Comparison of ENCODE assay signal across 11 cellular contexts in the genomic region with DNA sequence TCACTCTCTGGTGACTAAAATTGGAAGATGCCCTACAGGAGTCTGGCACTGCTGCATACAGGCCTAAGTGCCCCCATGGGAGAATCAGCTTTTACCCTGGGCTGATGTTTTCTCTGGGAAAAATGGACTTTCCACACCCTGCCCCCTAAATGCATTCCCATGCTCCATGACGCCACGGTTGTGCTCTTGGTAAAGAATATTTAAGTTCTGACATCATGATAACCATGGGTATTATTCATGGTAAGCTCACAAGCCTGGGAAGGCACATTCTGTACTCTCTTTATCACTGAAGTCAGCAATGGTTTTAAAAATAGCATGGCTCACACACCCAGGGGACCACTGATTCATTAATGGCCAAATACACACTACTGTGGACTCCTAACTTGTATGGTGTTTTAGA. TPM values are rescaled to one million over a fixed set of nuclear protein-coding genes. Genes with fewer than 3 reads are reported as not detected.
A peak's percentile ranks its signal among the peaks of the same experiment; 100 is the strongest.
DNase-seq lines count a peak whose midpoint lies in the region; ATAC-seq, FAIRE-seq and TF ChIP-seq lines count a peak whose summit lies in the region.
"Had no signal": no experiment of that assay in that cellular context is flagged by ENCODE, and none has a peak within 500 bp of the region (broad histone marks: within the 10 kb centered on the region; RNA-seq: fewer than 3 reads in every experiment).

No MANE protein-coding gene starts in this region.

- FAIRE-seq in endothelial cell of umbilical vein (lab: Jason Lieb, UNC) (peak; percentile 72), urothelium cell line (lab: Jason Lieb, UNC) (no peak)

- CTCF ChIA-PET in PC-3 (lab: Charles Lee) = no interaction called here
- CTCF ChIA-PET in endothelial cell of umbilical vein (lab: Charles Lee) = no interaction called here

- H4K20me1 ChIP-seq in PC-3 (ENCODE audit: low read length) (peaks cover 23% of the 10 kb centered on the region), endothelial cell of umbilical vein (replicated peaks; ENCODE audit: control insufficient read depth, extremely low read depth, insufficient read depth, low read length) (no peaks in the 10 kb centered on the region)

- peaks cover 38% of the 10 kb centered on the region for H3K36me3 ChIP-seq in PC-3 (ENCODE audit: low read depth, low read length)
- no peaks in the 10 kb centered on the region for H3K36me3 ChIP-seq in endothelial cell of umbilical vein (ENCODE audit: control insufficient read depth in 2 of 2, extremely low read depth in 1 of 2, insufficient read depth in 2 of 2, low read length in 2 of 2)
- no peaks in the 10 kb centered on the region for H3K36me3 ChIP-seq in lung (ENCODE audit: control insufficient read depth in 2 of 2, insufficient read depth in 2 of 2, low read length in 2 of 2)
- no peaks in the 10 kb centered on the region for H3K36me3 ChIP-seq in thyroid gland

- dilution Hi-C loops in endothelial cell of umbilical vein (cut with MboI; ENCODE audit: extremely low pct_ligation_motif_present, low sequenced_read_pairs) = no loop called here

- H3K9ac ChIP-seq in PC-3 (ENCODE audit: low read length) (no peak overlapping the region), endothelial cell of umbilical vein (replicated peaks; ENCODE audit: extremely low read depth, insufficient read depth, low read length) (no peak overlapping the region)

- no peak for TF ChIP-seq POLR2A in endothelial cell of umbilical vein (IDR thresholded peaks at IDR 0.05; ENCODE audit: low read depth, low read length)
- TF ChIP-seq POLR2A in thyroid gland (IDR thresholded peaks at IDR 0.05) = no peak

- H3K27ac Mint-ChIP-seq in progenitor cell of endocrine pancreas = no peak overlapping the region
- H3K27ac Mint-ChIP-seq: activated naive CD4-positive, alpha-beta T cell treated with anti-CD3 and anti-CD28 coated beads, Interleukin-2, amount 10 ng/mL, durations not matched to agents 7 days and 5 days had no signal

- peak; percentile 26 for DNase-seq in PC-3
- DNase-seq in endothelial cell of umbilical vein (ENCODE audit: low read depth, low spot score) = peak; percentile 43
- no peak for DNase-seq in lung (ENCODE audit: low spot score)
- DNase-seq in thyroid gland = no peak
- no peak for DNase-seq in left colon
- no peak for DNase-seq in urothelium cell line (ENCODE audit: low spot score)
- DNase-seq in progenitor cell of endocrine pancreas (ENCODE audit: low spot score, unreplicated experiment) = no peak
- DNase-seq: activated naive CD4-positive, alpha-beta T cell treated with anti-CD3 and anti-CD28 coated beads, Interleukin-2, amount 10 ng/mL, durations not matched to agents 7 days and 5 days; NCI-H187 treated with DMSO at 0.1 percent for 48 hours; stimulated activated CD4-positive, alpha-beta T cell treated with anti-CD3 and anti-CD28 coated beads, Interleukin-2, amount 100 ng/mL, for 24 hours had no signal

- H3K4me1 Mint-ChIP-seq in progenitor cell of endocrine pancreas (ENCODE audit: low read depth) = peaks cover 29% of the 10 kb centered on the region

- H3K4me3 ChIP-seq in PC-3 (ENCODE audit: low read length) (no peak overlapping the region), endothelial cell of umbilical vein (replicated peaks in 1 of 3; ENCODE audit: insufficient read depth in 1 of 3, low read depth in 1 of 3, low read length in 3 of 3) (no peak overlapping the region), lung (no peak overlapping the region), thyroid gland (replicated peaks in 1 of 3) (no peak overlapping the region)

- no peak overlapping the region for H2AFZ ChIP-seq in PC-3 (ENCODE audit: low read length)
- H2AFZ ChIP-seq in endothelial cell of umbilical vein (ENCODE audit: low read depth, low read length) = no peak overlapping the region

- H3K9me3 ChIP-seq in PC-3 (ENCODE audit: low read length) (no peaks in the 10 kb centered on the region), endothelial cell of umbilical vein (replicated peaks; ENCODE audit: control insufficient read depth, insufficient read depth, low read length) (no peaks in the 10 kb centered on the region), lung (ENCODE audit: control insufficient read depth in 2 of 2, insufficient read depth in 1 of 2, low read length in 1 of 2) (no peaks in the 10 kb centered on the region), thyroid gland (no peaks in the 10 kb centered on the region)

- peaks cover 97% of the 10 kb centered on the region for H3K79me2 ChIP-seq in PC-3 (ENCODE audit: low read length)
- H3K79me2 ChIP-seq in endothelial cell of umbilical vein (ENCODE audit: control insufficient read depth, insufficient read depth, low read length) = peaks cover 76% of the 10 kb centered on the region

- H3K27ac ChIP-seq in PC-3 (ENCODE audit: low read length) (peak overlapping the region; percentile 19), endothelial cell of umbilical vein (ENCODE audit: insufficient read depth, low read depth, low read length) (peak overlapping the region; percentile 44), lung (ENCODE audit: low read depth in 1 of 2, low read length in 1 of 2) (peak overlapping the region; percentile 66 to 97), thyroid gland (peak overlapping the region; percentile 15 to 66 (median 34))

- H3K27me3 ChIP-seq in PC-3 (ENCODE audit: low read length) (no peaks in the 10 kb centered on the region), endothelial cell of umbilical vein (ENCODE audit: control insufficient read depth in 2 of 2, insufficient read depth in 2 of 2, low read length in 2 of 2) (no peaks in the 10 kb centered on the region), lung (ENCODE audit: control insufficient read depth, insufficient read depth) (no peaks in the 10 kb centered on the region), thyroid gland (no peaks in the 10 kb centered on the region)

- TF ChIP-seq CTCF in PC-3 (conservative IDR thresholded peaks at IDR 0.05; ENCODE audit: low read depth, low read length) = no peak
- TF ChIP-seq CTCF in endothelial cell of umbilical vein (IDR thresholded peaks at IDR 0.05; ENCODE audit: extremely low read depth in 1 of 2, insufficient read depth in 1 of 2, low read depth in 1 of 2, low read length in 2 of 2) = no peak
- no peak for TF ChIP-seq CTCF in lung (IDR thresholded peaks at IDR 0.05; ENCODE audit: control extremely low read depth, extremely low read depth)
- TF ChIP-seq CTCF in thyroid gland (IDR thresholded peaks at IDR 0.05) = no peak
- TF ChIP-seq CTCF in progenitor cell of endocrine pancreas (IDR thresholded peaks at IDR 0.05; ENCODE audit: unreplicated experiment) = no peak

- 77 to 82% methylated on average over 2 of the region's 2 CpGs for WGBS in lung, 2 donors
- 78 to 83% methylated on average over 2 of the region's 2 CpGs for WGBS in thyroid gland, 2 donors

- no peaks in the 10 kb centered on the region for H3K27me3 Mint-ChIP-seq in progenitor cell of endocrine pancreas
- H3K27me3 Mint-ChIP-seq: activated naive CD4-positive, alpha-beta T cell treated with anti-CD3 and anti-CD28 coated beads, Interleukin-2, amount 10 ng/mL, durations not matched to agents 7 days and 5 days had no signal

- H3K9me2 ChIP-seq in PC-3 (replicated peaks; ENCODE audit: low read length) = no peaks in the 10 kb centered on the region

- intact Hi-C loops in PC-3 (cut with micrococcal nuclease) (no loop called here), endothelial cell of umbilical vein (cut with micrococcal nuclease) (no loop called here), thyroid gland (cut with DNase I) (no loop called here), left colon (cut with DNase I, micrococcal nuclease) (no loop called here)

- no peak overlapping the region for H3K4me3 Mint-ChIP-seq in progenitor cell of endocrine pancreas (ENCODE audit: low read depth)
- H3K4me3 Mint-ChIP-seq: activated naive CD4-positive, alpha-beta T cell treated with anti-CD3 and anti-CD28 coated beads, Interleukin-2, amount 10 ng/mL, durations not matched to agents 7 days and 5 days had no signal

- no TSS peak for BruUV-seq in PC-3 (replicated peaks; lab: Mats Ljungman, UMichigan)
- BruUV-seq in endothelial cell of umbilical vein (replicated peaks; lab: Mats Ljungman, UMichigan) = no TSS peak

- H3K9me3 Mint-ChIP-seq in progenitor cell of endocrine pancreas (ENCODE audit: low read depth) = no peaks in the 10 kb centered on the region
- H3K9me3 Mint-ChIP-seq: activated naive CD4-positive, alpha-beta T cell treated with anti-CD3 and anti-CD28 coated beads, Interleukin-2, amount 10 ng/mL, durations not matched to agents 7 days and 5 days had no signal

- peaks cover 47% of the 10 kb centered on the region for H3K4me1 ChIP-seq in PC-3 (ENCODE audit: insufficient read depth, low read length)
- H3K4me1 ChIP-seq in endothelial cell of umbilical vein (ENCODE audit: control insufficient read depth, extremely low read depth, insufficient read depth, low read length) = peaks cover 67% of the 10 kb centered on the region
- peaks cover 21 to 69% of the 10 kb centered on the region in 2 donors for H3K4me1 ChIP-seq in lung (ENCODE audit: control insufficient read depth in 2 of 2, insufficient read depth in 2 of 2, low read length in 2 of 2)
- H3K4me1 ChIP-seq in thyroid gland = peaks cover 43 to 74% of the 10 kb centered on the region in 2 donors

- peaks cover 20% of the 10 kb centered on the region for H3K36me3 Mint-ChIP-seq in progenitor cell of endocrine pancreas (ENCODE audit: insufficient read depth)

- no peaks in the 10 kb centered on the region for H3K9me1 ChIP-seq in endothelial cell of umbilical vein (replicated peaks; ENCODE audit: control insufficient read depth, extremely low read depth, insufficient read depth, low read length)

- no peak overlapping the region for H3K4me2 ChIP-seq in PC-3 (ENCODE audit: low read length)
- no peak overlapping the region for H3K4me2 ChIP-seq in endothelial cell of umbilical vein (ENCODE audit: insufficient read depth, low read length)

- POLR2A ChIA-PET in PC-3 (lab: Charles Lee; ENCODE audit: unreplicated experiment) = no interaction called here
- POLR2A ChIA-PET in endothelial cell of umbilical vein (lab: Charles Lee) = no interaction called here

- ATAC-seq in PC-3 (no peak), lung (ENCODE audit: insufficient read depth, low FRiP score) (no peak), HG02763 (IDR thresholded peaks at IDR 0.05; ENCODE audit: unreplicated experiment) (no peak), left colon (no peak)

- peaks cover 4% of the 10 kb centered on the region for H3F3A ChIP-seq in PC-3 (ENCODE audit: low read length, unreplicated experiment)

RNA-seq across cellular contexts. Expression of gene HIPK2, which starts 43.4 kb away (rescaled TPM):
- total RNA-seq in PC-3 (2014; rRNA removed) (38.1 and 46.0 TPM in 2 replicates), endothelial cell of umbilical vein (40.3 and 43.8 TPM in 2 replicates), lung (10 to 100 TPM; 22.6 to 65.1 TPM), thyroid gland (10 to 100 TPM; 31.3 to 58.5 (median 41.0) TPM), left colon (10 to 100 TPM; 36.4 to 37.8 TPM), progenitor cell of endocrine pancreas (136 and 146 TPM in 2 replicates)
- polyA plus RNA-seq in endothelial cell of umbilical vein (8.9 and 9.0 TPM in 2 replicates), lung (10 to 100 TPM in 1 of 2 donors, 1 to 10 TPM in 1; 8.7 to 13.9 TPM)
- 12.7 and 15.0 TPM in 2 replicates for polyA plus RNA-seq in endothelial cell of umbilical vein (2011; cell fraction: cytosol; rRNA removed)
- polyA plus RNA-seq in endothelial cell of umbilical vein (2011; cell fraction: nucleus; rRNA removed) = 23.5 and 25.3 TPM in 2 replicates
- polyA plus RNA-seq in endothelial cell of umbilical vein (2012) = 9.0 and 12.6 TPM in 2 replicates
- 28.5 and 31.7 TPM in 2 replicates for polyA minus RNA-seq in endothelial cell of umbilical vein
- 4.3 TPM for polyA minus RNA-seq in endothelial cell of umbilical vein (2011; cell fraction: cytosol; rRNA and poly(A)+ RNA removed)
- 32.3 and 33.9 TPM in 2 replicates for polyA minus RNA-seq in endothelial cell of umbilical vein (2011; cell fraction: nucleus; rRNA and poly(A)+ RNA removed)

Comparison
In these comparisons a context has a peak if more than half of its experiments do, and no peak if none do; other contexts are left out.
1. DNase-seq: peak in PC-3 (single experiment) and endothelial cell of umbilical vein (single experiment); none in lung (single experiment), thyroid gland (0 of 2), left colon (0 of 2), urothelium cell line (single experiment) and progenitor cell of endocrine pancreas (single experiment).
2. H3K27ac ChIP-seq: peak in every context shown above with its lines; median percentile 82 in lung; 44 in endothelial cell of umbilical vein; 34 in thyroid gland; 19 in PC-3.